ENCODE assay signal across 13 cellular contexts in the genomic region with DNA sequence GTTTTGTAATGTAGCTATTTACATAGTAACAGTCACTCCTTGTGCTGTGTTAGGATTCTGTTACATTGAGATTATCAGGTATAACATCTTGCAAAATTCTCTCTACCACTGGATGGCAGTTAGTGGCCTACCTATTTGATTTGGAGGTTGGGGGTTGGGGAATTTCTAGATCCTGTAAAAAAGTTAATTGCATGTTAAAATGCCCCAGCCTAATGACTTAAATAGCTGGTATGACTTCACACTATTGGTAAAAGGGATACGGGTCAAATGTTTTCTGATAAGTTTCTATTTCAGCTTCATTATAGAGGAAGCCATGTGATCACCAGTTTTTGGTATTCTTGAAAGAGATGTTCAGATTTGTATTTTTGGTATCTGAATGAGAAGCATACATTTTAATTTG. TPM values are rescaled to one million over a fixed set of nuclear protein-coding genes. Genes with fewer than 3 reads are reported as not detected.
DNase-seq lines count a peak whose midpoint lies in the region; ATAC-seq and TF ChIP-seq lines count a peak whose summit lies in the region.
"Had no signal": no experiment of that assay in that cellular context is flagged by ENCODE, and none has a peak within 500 bp of the region (broad histone marks: within the 10 kb centered on the region; RNA-seq: fewer than 3 reads in every experiment).

No MANE protein-coding gene starts in this region.

- H3K9me2 ChIP-seq in OCI-LY7 (ENCODE audit: insufficient read depth, low read length) = no peaks in the 10 kb centered on the region

- peaks cover 8% of the 10 kb centered on the region for H3K4me1 ChIP-seq in BE2C
- peaks cover 49% of the 10 kb centered on the region for H3K4me1 ChIP-seq in OCI-LY7 (ENCODE audit: insufficient read depth, low read length, poor library complexity, severe bottlenecking)

- H3K4me2 ChIP-seq in OCI-LY7 (ENCODE audit: low read length) = peak overlapping the region; percentile 93
- H3K4me2 ChIP-seq: PC-9 had no signal

- no peaks in the 10 kb centered on the region for H3K9me3 ChIP-seq in BE2C
- no peaks in the 10 kb centered on the region for H3K9me3 ChIP-seq in OCI-LY7 (ENCODE audit: low read length)

- DNase-seq in BE2C = no peak
- peak; percentile 45 for DNase-seq in GM12865 (ENCODE audit: low read depth)
- peak; percentile 46 for DNase-seq in OCI-LY7 (ENCODE audit: low spot score)
- DNase-seq in glutamatergic neuron = no peak
- DNase-seq in DMS 273 treated with DMSO at 0.1 percent for 48 hours (lab: John Stamatoyannopoulos, UW) = no peak
- no peak for DNase-seq in cardiac septum (ENCODE audit: low spot score)
- DNase-seq: activated effector memory CD4-positive, alpha-beta T cell treated with anti-CD3 and anti-CD28 coated beads, Interleukin-2, amount 50 U/mL, for 16 hours; foreskin melanocyte; NCI-H1092 treated with DMSO at 0.1 percent for 48 hours; PC-9; WERI-Rb-1 had no signal

- peak overlapping the region; percentile 48; the same call in 1 of the 2 replicates for H2AFZ ChIP-seq in OCI-LY7 (ENCODE audit: low read length)
- H2AFZ ChIP-seq: PC-9 had no signal

- peaks cover 7% of the 10 kb centered on the region for H3K27me3 Mint-ChIP-seq in glutamatergic neuron (ENCODE audit: unreplicated experiment)

- ATAC-seq in HG03025 (IDR thresholded peaks at IDR 0.05; ENCODE audit: low FRiP score, unreplicated experiment) (no peak), GM19351 (IDR thresholded peaks at IDR 0.05; ENCODE audit: unreplicated experiment) (no peak)

- no peak overlapping the region for H3K27ac Mint-ChIP-seq in glutamatergic neuron (ENCODE audit: unreplicated experiment)

- peaks cover 16% of the 10 kb centered on the region for H3K4me1 Mint-ChIP-seq in glutamatergic neuron (ENCODE audit: low read depth, unreplicated experiment)

- CTCF ChIA-PET in OCI-LY7 (lab: Charles Lee; ENCODE audit: unreplicated experiment) = no interaction called here

- intact Hi-C loops in OCI-LY7 (cut with micrococcal nuclease; ENCODE audit: unreplicated experiment) = loop anchor here (2.0 to 5.0 kb wide), 5 partner anchors 60 to 205 kb away; no protein-coding TSS in a partner anchor
- intact Hi-C loops in cardiac septum (cut with DNase I) = loop anchor here (10.0 kb wide), 1 partner anchor 207 kb away; no protein-coding TSS in a partner anchor

- no peaks in the 10 kb centered on the region for H3K36me3 Mint-ChIP-seq in glutamatergic neuron (ENCODE audit: unreplicated experiment)

- H3K36me3 ChIP-seq in BE2C (peaks cover 18% of the 10 kb centered on the region), OCI-LY7 (ENCODE audit: insufficient read depth, low read length) (no peaks in the 10 kb centered on the region)
- H3K36me3 ChIP-seq: WERI-Rb-1 had no signal

- peaks cover 68% of the 10 kb centered on the region for H3K79me2 ChIP-seq in OCI-LY7 (ENCODE audit: insufficient read depth, low read depth, low read length)

- H3K4me3 Mint-ChIP-seq in glutamatergic neuron (ENCODE audit: unreplicated experiment) = peak overlapping the region; percentile 6

- TF ChIP-seq CTCF in BE2C (IDR thresholded peaks at IDR 0.05; ENCODE audit: low read depth, low read length) (peak; percentile 40), GM12865 (IDR thresholded peaks at IDR 0.05; ENCODE audit: insufficient read depth, low read depth, low read length, missing control alignments) (no peak), OCI-LY7 (conservative IDR thresholded peaks at IDR 0.05; ENCODE audit: low read length) (peak; percentile 75), glutamatergic neuron (IDR thresholded peaks at IDR 0.05; ENCODE audit: partially characterized antibody, unreplicated experiment) (no peak)

- peak overlapping the region; percentile 81 for H3K27ac ChIP-seq in OCI-LY7 (ENCODE audit: low read depth, low read length, poor library complexity, severe bottlenecking)
- H3K27ac ChIP-seq: PC-9, WERI-Rb-1 had no signal

- POLR2A ChIA-PET in OCI-LY7 (lab: Charles Lee) = no interaction called here

- peaks cover 4% of the 10 kb centered on the region for H3K9me3 Mint-ChIP-seq in glutamatergic neuron (ENCODE audit: unreplicated experiment)

- H3K4me3 ChIP-seq in BE2C (ENCODE audit: low read depth, low read length) (peak overlapping the region; percentile 98), GM12865 (ENCODE audit: low read depth, low read length) (peak overlapping the region; percentile 68), OCI-LY7 (ENCODE audit: low read depth, low read length, poor library complexity, severe bottlenecking) (peak overlapping the region; percentile 96)
- H3K4me3 ChIP-seq: PC-9 had no signal

- no peaks in the 10 kb centered on the region for H3K27me3 ChIP-seq in BE2C

- no TSS peak for BruUV-seq in OCI-LY7 (replicated peaks; lab: Mats Ljungman, UMichigan)

- H4K20me1 ChIP-seq in OCI-LY7 (ENCODE audit: insufficient read depth, low read length) = no peaks in the 10 kb centered on the region

RNA-seq across cellular contexts. Expression of gene GRK3, which starts 2.8 kb away (rescaled TPM):
- polyA plus RNA-seq in BE2C (2012; ENCODE audit: insufficient read depth, insufficient read length, low read depth) = 22.5 TPM
- total RNA-seq in OCI-LY7 (2014; rRNA removed; shearing (Covaris generic)) = 11.1 and 14.2 TPM in 2 replicates
- 39.3 and 39.5 TPM in 2 replicates for total RNA-seq in OCI-LY7 (2022)
- total RNA-seq in glutamatergic neuron (ENCODE audit: unreplicated experiment) = 12.4 TPM
- 4.8 TPM for total RNA-seq in cardiac septum

Comparison
In these comparisons a context has a peak if more than half of its experiments do, and no peak if none do; other contexts are left out.
1. DNase-seq: peak in GM12865 (single experiment) and OCI-LY7 (single experiment); none in BE2C (single experiment), glutamatergic neuron (single experiment), DMS 273 treated with DMSO at 0.1 percent for 48 hours (single experiment) and cardiac septum (single experiment).
2. CTCF ChIP-seq: peak in BE2C (single experiment) and OCI-LY7 (single experiment); none in GM12865 (single experiment) and glutamatergic neuron (single experiment).
3. Peak in every context shown above with its lines, with median percentiles within 50 percentile points of each other: H3K4me3 ChIP-seq.